8 cellular contexts compared by ENCODE assay signal in the genomic region with DNA sequence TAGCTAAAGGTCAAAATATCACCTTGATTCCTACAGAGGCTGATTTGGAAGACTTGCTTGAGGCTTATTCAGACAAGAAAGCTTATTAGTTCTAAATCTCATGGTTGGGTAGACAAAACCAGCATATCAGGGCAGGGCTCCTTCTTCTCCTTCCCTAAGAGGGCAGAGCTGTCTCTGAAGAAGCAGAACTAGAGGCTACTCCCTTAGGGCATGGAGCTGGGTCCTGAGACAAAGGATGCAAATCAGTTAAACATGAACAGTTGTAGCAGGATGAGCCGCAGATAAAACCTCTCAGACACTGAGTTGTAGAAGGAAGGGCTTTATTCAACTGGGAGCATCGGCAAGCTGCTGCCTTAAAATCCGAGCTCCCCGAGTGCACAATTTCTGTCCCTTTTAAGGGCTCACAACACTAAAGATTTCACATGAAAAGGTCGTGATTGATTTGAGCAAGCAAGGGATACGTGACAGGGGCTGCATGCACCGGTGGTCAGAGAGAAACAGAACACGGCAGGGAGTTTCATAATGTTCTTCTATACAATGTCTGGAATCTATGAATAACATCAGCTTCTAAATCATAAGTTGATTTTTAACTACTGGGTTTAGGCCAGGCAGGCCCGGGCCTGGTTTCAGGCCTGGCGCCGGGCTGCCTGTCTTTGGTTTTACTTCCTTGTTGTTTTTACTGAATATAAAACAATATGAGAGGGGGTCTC.
DNase-seq lines count a peak whose midpoint lies in the region; ATAC-seq, FAIRE-seq and TF ChIP-seq lines count a peak whose summit lies in the region.
"Not testable (repeated sequence)": the region's sequence is repeated elsewhere in the genome, so short reads cannot be mapped to it uniquely, and the experiment has no call there.

No MANE protein-coding gene starts in this region.

- not testable (repeated sequence) for H3K36me3 Mint-ChIP-seq in nephron progenitor cell (ENCODE audit: low read depth); type B pancreatic cell

- H3K9me3 Mint-ChIP-seq in nephron progenitor cell, type B pancreatic cell: not testable (repeated sequence)

- FAIRE-seq in RCC 7860 (lab: Jason Lieb, UNC): peak; percentile 99

- peak overlapping the region; percentile 20 for H3K27ac ChIP-seq in epithelial cell of prostate

- ATAC-seq in GM19324 (IDR thresholded peaks at IDR 0.05; ENCODE audit: low FRiP score, unreplicated experiment): peak; percentile 69
- ATAC-seq in HG03432 (IDR thresholded peaks at IDR 0.05; ENCODE audit: unreplicated experiment): peak; percentile 40

- peaks cover 43% of the 10 kb centered on the region for H3K4me1 Mint-ChIP-seq in nephron progenitor cell
- H3K4me1 Mint-ChIP-seq in type B pancreatic cell (ENCODE audit: unreplicated experiment): not testable (repeated sequence)

- not testable (repeated sequence) for H3K4me3 Mint-ChIP-seq in nephron progenitor cell, type B pancreatic cell

- peak; percentile 87 for DNase-seq in Caki2 (ENCODE audit: low read depth)
- peak; percentile 86 for DNase-seq in RCC 7860 (ENCODE audit: low spot score)
- DNase-seq in epithelial cell of prostate (ENCODE audit: low read depth, low spot score); nephron progenitor cell; type B pancreatic cell (ENCODE audit: extremely low spot score, unreplicated experiment): not testable (repeated sequence)
- peak; percentile 75 for DNase-seq in kidney tubule cell (ENCODE audit: low spot score)

- in situ Hi-C loops in Caki2 (cut with HindIII; ENCODE audit: low pct_unique_long_range_greater_than_20kb, low sequenced_read_pairs): not testable (repeated sequence)

- peak overlapping the region; percentile 26 for H3K27ac Mint-ChIP-seq in nephron progenitor cell
- H3K27ac Mint-ChIP-seq in type B pancreatic cell: peak overlapping the region; percentile 50

- H3K27me3 Mint-ChIP-seq in nephron progenitor cell (ENCODE audit: low read depth, poor library complexity); type B pancreatic cell: not testable (repeated sequence)

- TF ChIP-seq CTCF in nephron progenitor cell (IDR thresholded peaks at IDR 0.05); type B pancreatic cell (conservative IDR thresholded peaks at IDR 0.05): not testable (repeated sequence)
